Comparison of ENCODE assay signal across 9 cellular contexts in genomic region chr7:141738592-141739013, GRCh38. TPM values are rescaled to one million over a fixed set of nuclear protein-coding genes. Genes with fewer than 3 reads are reported as not detected.
DNase-seq lines count a peak whose midpoint lies in the region; ATAC-seq and TF ChIP-seq lines count a peak whose summit lies in the region.
"Had no signal": no experiment of that assay in that cellular context is flagged by ENCODE, and none has a peak within 500 bp of the region (broad histone marks: within the 10 kb centered on the region; RNA-seq: fewer than 3 reads in every experiment).

No MANE protein-coding gene starts in this region.

- H3K27ac ChIP-seq in Panc1 (ENCODE audit: low read length), result peak overlapping the region; percentile 98
- H3K27ac ChIP-seq in esophagus squamous epithelium, result peak overlapping the region; percentile 85 to 91 (median 88)
- H3K27ac ChIP-seq in sigmoid colon, result peak overlapping the region; percentile 81 to 87 (median 84)

- TF ChIP-seq CTCF in GM12875 (IDR thresholded peaks at IDR 0.05; ENCODE audit: borderline replicate concordance, insufficient read depth, low read depth, low read length), result no peak
- TF ChIP-seq CTCF in Panc1 (IDR thresholded peaks at IDR 0.05), result no peak
- TF ChIP-seq CTCF in esophagus squamous epithelium (IDR thresholded peaks at IDR 0.05), result no peak
- TF ChIP-seq CTCF in sigmoid colon (IDR thresholded peaks at IDR 0.05), result no peak

- POLR2A ChIA-PET in Panc1 (lab: Charles Lee), result interaction anchor here (0.5 to 0.6 kb wide), 2 partner anchors 826 to 849 kb away, joined by 3 read pairs; no protein-coding TSS in a partner anchor

- in situ Hi-C loops in Panc1 (cut with HindIII; ENCODE audit: low pct_unique_long_range_greater_than_20kb, low sequenced_read_pairs), result no loop called here

- CTCF ChIA-PET in Panc1 (lab: Charles Lee), result interaction anchor here (1.3 kb wide), 1 partner anchor 89 kb away, joined by 3 read pairs; no protein-coding TSS in a partner anchor

- H3K27me3 ChIP-seq in Panc1 (ENCODE audit: control insufficient read depth, insufficient read depth, low read length) (no peaks in the 10 kb centered on the region), esophagus squamous epithelium (no peaks in the 10 kb centered on the region), sigmoid colon (no peaks in the 10 kb centered on the region)

- H3K4me1 ChIP-seq in Panc1 (ENCODE audit: control insufficient read depth, insufficient read depth, low read length) (peaks cover 12% of the 10 kb centered on the region; the same call in 1 of the 2 replicates), esophagus squamous epithelium (peaks cover 6 to 37% (median 13%) of the 10 kb centered on the region in 3 donors), sigmoid colon (peaks cover 0 to 34% (median 17%) of the 10 kb centered on the region in 4 donors)

- intact Hi-C loops in Panc1 (cut with micrococcal nuclease; ENCODE audit: unreplicated experiment), result loop anchor here (5.0 kb wide), 1 partner anchor 86 kb away; no protein-coding TSS in a partner anchor
- intact Hi-C loops in esophagus squamous epithelium (cut with DNase I), result loop anchor here (10.0 kb wide), 1 partner anchor 74 kb away; no protein-coding TSS in a partner anchor
- intact Hi-C loops in sigmoid colon (cut with DNase I), result loop anchor here (2.0 to 5.0 kb wide), 2 partner anchors 40 to 726 kb away; partner anchors contain the start of gene MRPS33

- BruUV-seq in Panc1 (replicated peaks; lab: Mats Ljungman, UMichigan), result TSS peak; percentile 88

- peak overlapping the region; percentile 95 for H3K4me3 ChIP-seq in GM12875 (ENCODE audit: low read depth, low read length)
- H3K4me3 ChIP-seq in Panc1 (ENCODE audit: low read depth in 2 of 2, low read length in 2 of 2), result peak overlapping the region; percentile 88 to 100
- H3K4me3 ChIP-seq in esophagus squamous epithelium, result peak overlapping the region; percentile 58 to 87 (median 76)
- H3K4me3 ChIP-seq in sigmoid colon, result peak overlapping the region; percentile 65 to 83 (median 70)

- TF ChIP-seq POLR2A in esophagus squamous epithelium (IDR thresholded peaks at IDR 0.05) (no peak), sigmoid colon (IDR thresholded peaks at IDR 0.05) (no peak)

- H3K36me3 ChIP-seq in Panc1 (ENCODE audit: control insufficient read depth, insufficient read depth, low read length), result peaks cover 43% of the 10 kb centered on the region
- peaks cover 11 to 41% (median 18%) of the 10 kb centered on the region in 3 donors for H3K36me3 ChIP-seq in esophagus squamous epithelium
- peaks cover 9 to 38% (median 25%) of the 10 kb centered on the region in 4 donors for H3K36me3 ChIP-seq in sigmoid colon

- DNase-seq in Panc1 (ENCODE audit: low read depth, low spot score) (no peak), esophagus squamous epithelium (lab: John Stamatoyannopoulos, UW) (no peak), sigmoid colon (no peak), NCI-H446 treated with DMSO at 0.1 percent for 48 hours (lab: John Stamatoyannopoulos, UW) (no peak), DMS53 treated with DMSO at 0.1 percent for 48 hours (lab: John Stamatoyannopoulos, UW; ENCODE audit: unreplicated experiment) (no peak), NOMO-1 treated with dmso at 0.1 percent for 144 hours (lab: John Stamatoyannopoulos, UW; ENCODE audit: unreplicated experiment) (no peak), germinal center (ENCODE audit: low spot score) (no peak)

- H3K9me3 ChIP-seq in Panc1 (ENCODE audit: control insufficient read depth, insufficient read depth, low read depth, low read length) (no peaks in the 10 kb centered on the region), esophagus squamous epithelium (no peaks in the 10 kb centered on the region), sigmoid colon (no peaks in the 10 kb centered on the region)

- no peak for TF ChIP-seq EP300 in sigmoid colon (IDR thresholded peaks at IDR 0.05)

- ATAC-seq in Panc1, result peak; percentile 75; the same call in 1 of the 2 replicates

- 0 to 1% methylated on average over 6 of the region's 6 CpGs for WGBS in esophagus squamous epithelium, 2 donors
- 1% methylated on average over 6 of the region's 6 CpGs for WGBS in sigmoid colon, 2 donors

RNA-seq across cellular contexts. Expression of gene SSBP1, which starts 0.4 kb away (rescaled TPM):
- 174 TPM for total RNA-seq in Panc1 (2021; ENCODE audit: unreplicated experiment)
- 180 TPM for polyA plus RNA-seq in Panc1 (2012; ENCODE audit: insufficient read length)
- 100 to 1,000 TPM; 120 to 187 (median 146) TPM for total RNA-seq in esophagus squamous epithelium
- total RNA-seq in sigmoid colon, result 100 to 1,000 TPM in 3 of 4 donors, 10 to 100 TPM in 1; 77.0 to 137 (median 121) TPM
- 100 to 1,000 TPM; 174 to 205 (median 190) TPM for polyA plus RNA-seq in sigmoid colon

RNA-seq across cellular contexts. Expression of gene TAS2R3, which starts 25.3 kb away (rescaled TPM):
- 0.49 TPM for total RNA-seq in Panc1 (2021; ENCODE audit: unreplicated experiment)
- polyA plus RNA-seq in Panc1 (2012; ENCODE audit: insufficient read length), result not detected
- 1 to 10 TPM in 2 of 4 donors, under 1 TPM in 1, not detected in 1; 0.35 to 3.2 (median 2.7) TPM for total RNA-seq in esophagus squamous epithelium
- 1 to 10 TPM in 2 of 4 donors, under 1 TPM in 2; 0.66 to 3.8 (median 1.3) TPM for total RNA-seq in sigmoid colon
- under 1 TPM in 1 of 3 donors, not detected in 2; 0.71 TPM for polyA plus RNA-seq in sigmoid colon
- total RNA-seq: M059J had no signal

RNA-seq across cellular contexts. Expression of gene WEE2, which starts 30.4 kb away (rescaled TPM):
- total RNA-seq in Panc1 (2021; ENCODE audit: unreplicated experiment) (not detected), esophagus squamous epithelium (not detected), sigmoid colon (not detected)
- polyA plus RNA-seq in Panc1 (2012; ENCODE audit: insufficient read length), result not detected
- polyA plus RNA-seq in sigmoid colon, result under 1 TPM in 1 of 3 donors, not detected in 2; 0.20 TPM
- total RNA-seq: M059J had no signal

RNA-seq across cellular contexts. Expression of gene DENND11, which starts 36.6 kb away (rescaled TPM):
- total RNA-seq in Panc1 (2021; ENCODE audit: unreplicated experiment), result 10.4 TPM
- 7.5 TPM for polyA plus RNA-seq in Panc1 (2012; ENCODE audit: insufficient read length)
- total RNA-seq in esophagus squamous epithelium, result 10 to 100 TPM; 11.8 to 28.6 (median 14.2) TPM
- total RNA-seq in sigmoid colon, result 10 to 100 TPM; 14.3 to 17.1 (median 15.6) TPM
- 10 to 100 TPM in 2 of 3 donors, 1 to 10 TPM in 1; 6.0 to 13.4 (median 11.1) TPM for polyA plus RNA-seq in sigmoid colon

RNA-seq across cellular contexts. Expression of gene TAS2R4, which starts 37.9 kb away (rescaled TPM):
- total RNA-seq in Panc1 (2021; ENCODE audit: unreplicated experiment), result 0.57 TPM
- 0.10 TPM for polyA plus RNA-seq in Panc1 (2012; ENCODE audit: insufficient read length)
- 1 to 10 TPM in 2 of 4 donors, under 1 TPM in 2; 0.18 to 3.1 (median 1.3) TPM for total RNA-seq in esophagus squamous epithelium
- 1 to 10 TPM; 1.1 to 1.5 (median 1.4) TPM for total RNA-seq in sigmoid colon
- polyA plus RNA-seq in sigmoid colon, result under 1 TPM in 1 of 3 donors, not detected in 2; 0.48 TPM
